1 cellular context compared by ENCODE assay signal in the genomic region with DNA sequence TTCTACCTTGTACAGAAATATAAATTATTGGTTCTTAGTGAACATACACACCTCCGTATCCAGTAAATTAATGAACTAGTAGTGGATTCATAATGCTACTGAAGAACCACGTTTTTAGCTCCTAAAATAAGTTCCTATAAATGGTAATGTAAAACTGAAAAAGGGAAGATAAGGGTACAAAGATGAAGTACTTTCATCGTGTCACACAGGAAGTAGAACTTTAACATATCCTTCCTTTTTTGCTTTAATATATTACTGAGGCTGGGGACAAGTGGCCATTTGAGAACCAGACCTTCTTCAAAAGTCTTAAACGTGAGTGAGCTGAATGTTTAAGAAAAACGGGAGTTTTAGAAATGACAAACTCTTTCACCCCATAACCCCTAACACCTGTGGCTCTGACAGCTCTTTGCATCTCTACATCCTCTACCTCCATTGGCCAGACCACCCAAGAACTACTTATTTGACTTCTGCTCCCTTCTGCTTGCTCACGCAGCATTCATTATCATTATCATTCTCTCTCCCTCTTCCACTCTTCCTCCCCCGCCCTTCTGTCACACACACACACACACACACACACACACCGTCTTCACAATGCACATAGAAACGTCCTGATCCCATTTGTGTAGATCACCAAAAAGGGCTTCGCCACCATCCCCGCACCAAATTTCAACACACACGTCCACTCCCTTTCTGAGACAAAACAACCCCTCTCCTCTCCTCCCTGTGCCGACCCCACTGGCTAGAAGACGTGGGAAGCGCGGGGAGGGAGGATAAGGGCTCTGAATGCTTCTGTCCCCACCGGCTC.
A peak's percentile ranks its signal among the peaks of the same experiment; 100 is the strongest.
TF ChIP-seq lines count a peak whose summit lies in the region.

No MANE protein-coding gene starts in this region.

TF ChIP-seq in K562, 482 proteins besides CTCF, POLR2A, EP300 and RAD21 (continued from another document and continues in another):
- TF ChIP-seq, protein P1, sequence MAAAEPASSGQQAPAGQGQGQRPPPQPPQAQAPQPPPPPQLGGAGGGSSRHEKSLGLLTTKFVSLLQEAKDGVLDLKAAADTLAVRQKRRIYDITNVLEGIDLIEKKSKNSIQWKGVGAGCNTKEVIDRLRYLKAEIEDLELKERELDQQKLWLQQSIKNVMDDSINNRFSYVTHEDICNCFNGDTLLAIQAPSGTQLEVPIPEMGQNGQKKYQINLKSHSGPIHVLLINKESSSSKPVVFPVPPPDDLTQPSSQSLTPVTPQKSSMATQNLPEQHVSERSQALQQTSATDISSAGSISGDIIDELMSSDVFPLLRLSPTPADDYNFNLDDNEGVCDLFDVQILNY (CRISPR knock-in tag; IDR thresholded peaks at IDR 0.05): no peak
- TF ChIP-seq HDAC6 (IDR thresholded peaks at IDR 0.05; ENCODE audit: low read depth, low read length) (no peak), ZSCAN32 (CRISPR knock-in tag; IDR thresholded peaks at IDR 0.05) (no peak), ZNF316 (IDR thresholded peaks at IDR 0.05) (peak; percentile 36; the same call in 1 of the 2 replicates), ZNF354B (CRISPR knock-in tag; IDR thresholded peaks at IDR 0.05) (no peak), CBX1 (IDR thresholded peaks at IDR 0.05; ENCODE audit: low read depth) (no peak), TAF7 (tag; IDR thresholded peaks at IDR 0.05) (0 out of 2 replicates have a peak, but pooled peaks have one; percentile 20), E2F3 (CRISPR knock-in tag; IDR thresholded peaks at IDR 0.05) (no peak; the same call in 1 of the 2 replicates), ZZZ3 (IDR thresholded peaks at IDR 0.05) (no peak), LARP7 (IDR thresholded peaks at IDR 0.05) (peak; percentile 93), SIX5 (IDR thresholded peaks at IDR 0.05; ENCODE audit: borderline replicate concordance in 1 of 2, insufficient read depth in 1 of 2, low read depth in 1 of 2, low read length in 2 of 2) (no peak), CBFB (CRISPR knock-in tag; IDR thresholded peaks at IDR 0.05) (no peak), ZNF324 (CRISPR knock-in tag; IDR thresholded peaks at IDR 0.05) (no peak), ZNF133 (CRISPR knock-in tag; IDR thresholded peaks at IDR 0.05) (no peak), CCAR2 (IDR thresholded peaks at IDR 0.05; ENCODE audit: low read depth, low read length) (no peak), NR4A1 (CRISPR knock-in tag; IDR thresholded peaks at IDR 0.05) (no peak), NR4A1 (tag; IDR thresholded peaks at IDR 0.05) (no peak), NFIX (CRISPR knock-in tag; IDR thresholded peaks at IDR 0.05; ENCODE audit: low read depth) (no peak), RFX7 (CRISPR knock-in tag; IDR thresholded peaks at IDR 0.05) (no peak), ELF2 (CRISPR knock-in tag; IDR thresholded peaks at IDR 0.05) (no peak), ZBTB8A (IDR thresholded peaks at IDR 0.05; ENCODE audit: partially characterized antibody) (no peak), TCF7 (IDR thresholded peaks at IDR 0.05; ENCODE audit: borderline replicate concordance) (no peak), AFF1 (IDR thresholded peaks at IDR 0.05; ENCODE audit: low read depth in 1 of 2, partially characterized antibody in 2 of 2) (peak in 1 of 2 experiments; percentile 24), CHD4 (IDR thresholded peaks at IDR 0.05; ENCODE audit: insufficient read depth, insufficient replicate concordance, low read depth, low read length, poor library complexity, severe bottlenecking) (no peak), MIER1 (IDR thresholded peaks at IDR 0.05; ENCODE audit: low read depth) (0 out of 2 replicates have a peak, but pooled peaks have one; percentile 42), NFIC (IDR thresholded peaks at IDR 0.05) (no peak), COPS2 (conservative IDR thresholded peaks at IDR 0.05) (no peak), RCOR1 (IDR thresholded peaks at IDR 0.05; ENCODE audit: borderline replicate concordance in 1 of 2, low read depth in 2 of 2, low read length in 2 of 2) (peak in 1 of 2 experiments; percentile 10; a peak in 1 of 4 replicates)
- TF ChIP-seq, protein P2, sequence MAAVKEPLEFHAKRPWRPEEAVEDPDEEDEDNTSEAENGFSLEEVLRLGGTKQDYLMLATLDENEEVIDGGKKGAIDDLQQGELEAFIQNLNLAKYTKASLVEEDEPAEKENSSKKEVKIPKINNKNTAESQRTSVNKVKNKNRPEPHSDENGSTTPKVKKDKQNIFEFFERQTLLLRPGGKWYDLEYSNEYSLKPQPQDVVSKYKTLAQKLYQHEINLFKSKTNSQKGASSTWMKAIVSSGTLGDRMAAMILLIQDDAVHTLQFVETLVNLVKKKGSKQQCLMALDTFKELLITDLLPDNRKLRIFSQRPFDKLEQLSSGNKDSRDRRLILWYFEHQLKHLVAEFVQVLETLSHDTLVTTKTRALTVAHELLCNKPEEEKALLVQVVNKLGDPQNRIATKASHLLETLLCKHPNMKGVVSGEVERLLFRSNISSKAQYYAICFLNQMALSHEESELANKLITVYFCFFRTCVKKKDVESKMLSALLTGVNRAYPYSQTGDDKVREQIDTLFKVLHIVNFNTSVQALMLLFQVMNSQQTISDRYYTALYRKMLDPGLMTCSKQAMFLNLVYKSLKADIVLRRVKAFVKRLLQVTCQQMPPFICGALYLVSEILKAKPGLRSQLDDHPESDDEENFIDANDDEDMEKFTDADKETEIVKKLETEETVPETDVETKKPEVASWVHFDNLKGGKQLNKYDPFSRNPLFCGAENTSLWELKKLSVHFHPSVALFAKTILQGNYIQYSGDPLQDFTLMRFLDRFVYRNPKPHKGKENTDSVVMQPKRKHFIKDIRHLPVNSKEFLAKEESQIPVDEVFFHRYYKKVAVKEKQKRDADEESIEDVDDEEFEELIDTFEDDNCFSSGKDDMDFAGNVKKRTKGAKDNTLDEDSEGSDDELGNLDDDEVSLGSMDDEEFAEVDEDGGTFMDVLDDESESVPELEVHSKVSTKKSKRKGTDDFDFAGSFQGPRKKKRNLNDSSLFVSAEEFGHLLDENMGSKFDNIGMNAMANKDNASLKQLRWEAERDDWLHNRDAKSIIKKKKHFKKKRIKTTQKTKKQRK (IDR thresholded peaks at IDR 0.05; ENCODE audit: borderline replicate concordance, low read depth, low read length): no peak
- TF ChIP-seq, protein P3, sequence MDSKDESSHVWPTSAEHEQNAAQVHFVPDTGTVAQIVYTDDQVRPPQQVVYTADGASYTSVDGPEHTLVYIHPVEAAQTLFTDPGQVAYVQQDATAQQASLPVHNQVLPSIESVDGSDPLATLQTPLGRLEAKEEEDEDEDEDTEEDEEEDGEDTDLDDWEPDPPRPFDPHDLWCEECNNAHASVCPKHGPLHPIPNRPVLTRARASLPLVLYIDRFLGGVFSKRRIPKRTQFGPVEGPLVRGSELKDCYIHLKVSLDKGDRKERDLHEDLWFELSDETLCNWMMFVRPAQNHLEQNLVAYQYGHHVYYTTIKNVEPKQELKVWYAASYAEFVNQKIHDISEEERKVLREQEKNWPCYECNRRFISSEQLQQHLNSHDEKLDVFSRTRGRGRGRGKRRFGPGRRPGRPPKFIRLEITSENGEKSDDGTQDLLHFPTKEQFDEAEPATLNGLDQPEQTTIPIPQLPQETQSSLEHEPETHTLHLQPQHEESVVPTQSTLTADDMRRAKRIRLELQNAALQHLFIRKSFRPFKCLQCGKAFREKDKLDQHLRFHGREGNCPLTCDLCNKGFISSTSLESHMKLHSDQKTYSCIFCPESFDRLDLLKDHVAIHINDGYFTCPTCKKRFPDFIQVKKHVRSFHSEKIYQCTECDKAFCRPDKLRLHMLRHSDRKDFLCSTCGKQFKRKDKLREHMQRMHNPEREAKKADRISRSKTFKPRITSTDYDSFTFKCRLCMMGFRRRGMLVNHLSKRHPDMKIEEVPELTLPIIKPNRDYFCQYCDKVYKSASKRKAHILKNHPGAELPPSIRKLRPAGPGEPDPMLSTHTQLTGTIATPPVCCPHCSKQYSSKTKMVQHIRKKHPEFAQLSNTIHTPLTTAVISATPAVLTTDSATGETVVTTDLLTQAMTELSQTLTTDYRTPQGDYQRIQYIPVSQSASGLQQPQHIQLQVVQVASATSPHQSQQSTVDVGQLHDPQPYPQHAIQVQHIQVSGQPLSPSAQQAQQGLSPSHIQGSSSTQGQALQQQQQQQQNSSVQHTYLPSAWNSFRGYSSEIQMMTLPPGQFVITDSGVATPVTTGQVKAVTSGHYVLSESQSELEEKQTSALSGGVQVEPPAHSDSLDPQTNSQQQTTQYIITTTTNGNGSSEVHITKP (IDR thresholded peaks at IDR 0.05; ENCODE audit: partially characterized antibody): no peak
- TF ChIP-seq, protein P4, sequence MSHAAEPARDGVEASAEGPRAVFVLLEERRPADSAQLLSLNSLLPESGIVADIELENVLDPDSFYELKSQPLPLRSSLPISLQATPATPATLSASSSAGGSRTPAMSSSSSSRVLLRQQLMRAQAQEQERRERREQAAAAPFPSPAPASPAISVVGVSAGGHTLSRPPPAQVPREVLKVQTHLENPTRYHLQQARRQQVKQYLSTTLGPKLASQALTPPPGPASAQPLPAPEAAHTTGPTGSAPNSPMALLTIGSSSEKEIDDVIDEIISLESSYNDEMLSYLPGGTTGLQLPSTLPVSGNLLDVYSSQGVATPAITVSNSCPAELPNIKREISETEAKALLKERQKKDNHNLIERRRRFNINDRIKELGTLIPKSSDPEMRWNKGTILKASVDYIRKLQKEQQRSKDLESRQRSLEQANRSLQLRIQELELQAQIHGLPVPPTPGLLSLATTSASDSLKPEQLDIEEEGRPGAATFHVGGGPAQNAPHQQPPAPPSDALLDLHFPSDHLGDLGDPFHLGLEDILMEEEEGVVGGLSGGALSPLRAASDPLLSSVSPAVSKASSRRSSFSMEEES (CRISPR knock-in tag; IDR thresholded peaks at IDR 0.05): no peak
- TF ChIP-seq, protein P5, sequence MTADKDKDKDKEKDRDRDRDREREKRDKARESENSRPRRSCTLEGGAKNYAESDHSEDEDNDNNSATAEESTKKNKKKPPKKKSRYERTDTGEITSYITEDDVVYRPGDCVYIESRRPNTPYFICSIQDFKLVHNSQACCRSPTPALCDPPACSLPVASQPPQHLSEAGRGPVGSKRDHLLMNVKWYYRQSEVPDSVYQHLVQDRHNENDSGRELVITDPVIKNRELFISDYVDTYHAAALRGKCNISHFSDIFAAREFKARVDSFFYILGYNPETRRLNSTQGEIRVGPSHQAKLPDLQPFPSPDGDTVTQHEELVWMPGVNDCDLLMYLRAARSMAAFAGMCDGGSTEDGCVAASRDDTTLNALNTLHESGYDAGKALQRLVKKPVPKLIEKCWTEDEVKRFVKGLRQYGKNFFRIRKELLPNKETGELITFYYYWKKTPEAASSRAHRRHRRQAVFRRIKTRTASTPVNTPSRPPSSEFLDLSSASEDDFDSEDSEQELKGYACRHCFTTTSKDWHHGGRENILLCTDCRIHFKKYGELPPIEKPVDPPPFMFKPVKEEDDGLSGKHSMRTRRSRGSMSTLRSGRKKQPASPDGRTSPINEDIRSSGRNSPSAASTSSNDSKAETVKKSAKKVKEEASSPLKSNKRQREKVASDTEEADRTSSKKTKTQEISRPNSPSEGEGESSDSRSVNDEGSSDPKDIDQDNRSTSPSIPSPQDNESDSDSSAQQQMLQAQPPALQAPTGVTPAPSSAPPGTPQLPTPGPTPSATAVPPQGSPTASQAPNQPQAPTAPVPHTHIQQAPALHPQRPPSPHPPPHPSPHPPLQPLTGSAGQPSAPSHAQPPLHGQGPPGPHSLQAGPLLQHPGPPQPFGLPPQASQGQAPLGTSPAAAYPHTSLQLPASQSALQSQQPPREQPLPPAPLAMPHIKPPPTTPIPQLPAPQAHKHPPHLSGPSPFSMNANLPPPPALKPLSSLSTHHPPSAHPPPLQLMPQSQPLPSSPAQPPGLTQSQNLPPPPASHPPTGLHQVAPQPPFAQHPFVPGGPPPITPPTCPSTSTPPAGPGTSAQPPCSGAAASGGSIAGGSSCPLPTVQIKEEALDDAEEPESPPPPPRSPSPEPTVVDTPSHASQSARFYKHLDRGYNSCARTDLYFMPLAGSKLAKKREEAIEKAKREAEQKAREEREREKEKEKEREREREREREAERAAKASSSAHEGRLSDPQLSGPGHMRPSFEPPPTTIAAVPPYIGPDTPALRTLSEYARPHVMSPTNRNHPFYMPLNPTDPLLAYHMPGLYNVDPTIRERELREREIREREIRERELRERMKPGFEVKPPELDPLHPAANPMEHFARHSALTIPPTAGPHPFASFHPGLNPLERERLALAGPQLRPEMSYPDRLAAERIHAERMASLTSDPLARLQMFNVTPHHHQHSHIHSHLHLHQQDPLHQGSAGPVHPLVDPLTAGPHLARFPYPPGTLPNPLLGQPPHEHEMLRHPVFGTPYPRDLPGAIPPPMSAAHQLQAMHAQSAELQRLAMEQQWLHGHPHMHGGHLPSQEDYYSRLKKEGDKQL (CRISPR knock-in tag; IDR thresholded peaks at IDR 0.05; ENCODE audit: borderline replicate concordance): no peak
- TF ChIP-seq, protein P6, sequence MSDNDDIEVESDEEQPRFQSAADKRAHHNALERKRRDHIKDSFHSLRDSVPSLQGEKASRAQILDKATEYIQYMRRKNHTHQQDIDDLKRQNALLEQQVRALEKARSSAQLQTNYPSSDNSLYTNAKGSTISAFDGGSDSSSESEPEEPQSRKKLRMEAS (CRISPR knock-in tag; IDR thresholded peaks at IDR 0.05): no peak
